ENCODE assay signal across 17 cellular contexts in the genomic region with DNA sequence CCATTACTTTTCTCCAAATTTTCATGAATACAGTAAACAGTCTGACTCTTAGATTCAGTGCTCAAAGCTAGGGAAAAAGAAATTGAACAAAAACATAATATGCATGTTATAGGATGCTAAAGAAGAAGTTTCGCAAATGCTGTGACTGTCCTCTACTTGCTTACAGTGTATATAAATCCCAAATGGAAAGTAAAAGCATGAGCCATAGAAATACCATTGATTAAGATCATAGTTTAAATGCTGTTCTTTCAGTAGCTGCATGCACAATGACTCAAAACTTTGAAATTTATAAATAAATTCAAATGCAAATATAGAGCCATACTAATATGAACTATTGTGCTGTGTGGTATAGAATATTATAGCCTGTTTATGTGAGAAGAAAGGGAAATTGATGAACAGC.
DNase-seq lines count a peak whose midpoint lies in the region; ATAC-seq and TF ChIP-seq lines count a peak whose summit lies in the region.
"Had no signal": no experiment of that assay in that cellular context is flagged by ENCODE, and none has a peak within 500 bp of the region (broad histone marks: within the 10 kb centered on the region; RNA-seq: fewer than 3 reads in every experiment).

No MANE protein-coding gene starts in this region.

- BruUV-seq in OCI-LY7 (replicated peaks; lab: Mats Ljungman, UMichigan) = no TSS peak

- no peaks in the 10 kb centered on the region for H3K4me1 Mint-ChIP-seq in stimulated activated memory B cell treated with anti-CD40 and anti-IgM and Interleukin-4, amounts not matched to agents 10 μg/mL and 1 μg/mL and 100 μg/mL, for 72 hours

- H3K4me3 ChIP-seq in OCI-LY7 (ENCODE audit: low read depth, low read length, poor library complexity, severe bottlenecking) = no peak overlapping the region
- no peak overlapping the region for H3K4me3 ChIP-seq in body of pancreas
- H3K4me3 ChIP-seq: SK-N-MC had no signal

- no peaks in the 10 kb centered on the region for H4K20me1 ChIP-seq in OCI-LY7 (ENCODE audit: insufficient read depth, low read length)

- DNase-seq in OCI-M1 (lab: John Stamatoyannopoulos, UW) (peak; percentile 9), fibroblast of gingiva (ENCODE audit: low read depth) (peak; percentile 10), foreskin keratinocyte (peak; percentile 13 to 22), OCI-LY7 (ENCODE audit: low spot score) (no peak), body of pancreas (no peak), dermis blood vessel endothelial cell (no peak)
- DNase-seq: GF-D8, Kasumi-1, NCI-H1694, NCI-H2081 treated with DMSO at 0.1 percent for 48 hours, NCI-H2171 treated with DMSO at 0.1 percent for 48 hours, NCI-H524 treated with DMSO at 0.1 percent for 48 hours, NCI-H82, SHP77 treated with DMSO at 0.1 percent for 48 hours had no signal

- WGBS in body of pancreas, 2 donors = 89 to 90% methylated on average over 1 of the region's 1 CpG

- TF ChIP-seq POLR2A in body of pancreas (IDR thresholded peaks at IDR 0.05) = no peak

- POLR2A ChIA-PET in OCI-LY7 (lab: Charles Lee) = no interaction called here

- CTCF ChIA-PET in OCI-LY7 (lab: Charles Lee; ENCODE audit: unreplicated experiment) = no interaction called here

- no peak overlapping the region for H2AFZ ChIP-seq in OCI-LY7 (ENCODE audit: low read length)

- no peaks in the 10 kb centered on the region for H3K9me3 ChIP-seq in OCI-LY7 (ENCODE audit: low read length)
- H3K9me3 ChIP-seq in body of pancreas = no peaks in the 10 kb centered on the region

- H3K27me3 ChIP-seq in foreskin keratinocyte (no peaks in the 10 kb centered on the region), body of pancreas (no peaks in the 10 kb centered on the region)

- ATAC-seq in foreskin keratinocyte (peak; percentile 44), body of pancreas (no peak)
- no peak for ATAC-seq in stimulated activated memory B cell treated with anti-CD40 and anti-IgM and Interleukin-4, amounts not matched to agents 10 μg/mL and 1 μg/mL and 100 μg/mL, for 72 hours

- H3K27ac ChIP-seq in foreskin keratinocyte (no peak overlapping the region), OCI-LY7 (ENCODE audit: low read depth, low read length, poor library complexity, severe bottlenecking) (no peak overlapping the region), body of pancreas (no peak overlapping the region)
- H3K27ac ChIP-seq: C4-2B, SK-N-MC had no signal

- H3K4me1 ChIP-seq in foreskin keratinocyte (no peaks in the 10 kb centered on the region), OCI-LY7 (ENCODE audit: insufficient read depth, low read length, poor library complexity, severe bottlenecking) (no peaks in the 10 kb centered on the region), body of pancreas (peaks cover 6% of the 10 kb centered on the region)

- no peak overlapping the region for H3K4me3 Mint-ChIP-seq in stimulated activated memory B cell treated with anti-CD40 and anti-IgM and Interleukin-4, amounts not matched to agents 10 μg/mL and 1 μg/mL and 100 μg/mL, for 72 hours

- TF ChIP-seq CTCF in foreskin keratinocyte (conservative IDR thresholded peaks at IDR 0.05) = no peak
- TF ChIP-seq CTCF in OCI-LY7 (conservative IDR thresholded peaks at IDR 0.05; ENCODE audit: low read length) = no peak
- TF ChIP-seq CTCF in body of pancreas (IDR thresholded peaks at IDR 0.05) = no peak

- intact Hi-C loops in OCI-LY7 (cut with micrococcal nuclease; ENCODE audit: unreplicated experiment) (loop anchor here (5.0 kb wide), 1 partner anchor 1181 kb away; no protein-coding TSS in a partner anchor), body of pancreas (cut with DNase I) (no loop called here)

- H3K9me2 ChIP-seq in OCI-LY7 (ENCODE audit: insufficient read depth, low read length) = no peaks in the 10 kb centered on the region

- H3K27ac Mint-ChIP-seq in stimulated activated memory B cell treated with anti-CD40 and anti-IgM and Interleukin-4, amounts not matched to agents 10 μg/mL and 1 μg/mL and 100 μg/mL, for 72 hours = no peak overlapping the region

- no peaks in the 10 kb centered on the region for H3K79me2 ChIP-seq in OCI-LY7 (ENCODE audit: insufficient read depth, low read depth, low read length)

- H3K36me3 Mint-ChIP-seq in stimulated activated memory B cell treated with anti-CD40 and anti-IgM and Interleukin-4, amounts not matched to agents 10 μg/mL and 1 μg/mL and 100 μg/mL, for 72 hours = no peaks in the 10 kb centered on the region

- H3K27me3 Mint-ChIP-seq in stimulated activated memory B cell treated with anti-CD40 and anti-IgM and Interleukin-4, amounts not matched to agents 10 μg/mL and 1 μg/mL and 100 μg/mL, for 72 hours = no peaks in the 10 kb centered on the region

- H3K9me3 Mint-ChIP-seq in stimulated activated memory B cell treated with anti-CD40 and anti-IgM and Interleukin-4, amounts not matched to agents 10 μg/mL and 1 μg/mL and 100 μg/mL, for 72 hours = no peaks in the 10 kb centered on the region

- no peak overlapping the region for H3K4me2 ChIP-seq in OCI-LY7 (ENCODE audit: low read length)

- no peaks in the 10 kb centered on the region for H3K36me3 ChIP-seq in OCI-LY7 (ENCODE audit: insufficient read depth, low read length)
- no peaks in the 10 kb centered on the region for H3K36me3 ChIP-seq in body of pancreas (replicated peaks in 1 of 2; ENCODE audit: insufficient read depth in 1 of 2, low read depth in 2 of 2)

Comparison
In these comparisons a context has a peak if more than half of its experiments do, and no peak if none do; other contexts are left out.
1. DNase-seq: peak in OCI-M1 (single experiment), fibroblast of gingiva (single experiment) and foreskin keratinocyte (2 of 2); none in OCI-LY7 (single experiment), body of pancreas (0 of 4) and dermis blood vessel endothelial cell (single experiment).